Comparison of ENCODE assay signal across 19 cellular contexts in genomic region chr3:171883257-171883892, GRCh38. TPM values are rescaled to one million over a fixed set of nuclear protein-coding genes. Genes with fewer than 3 reads are reported as not detected.
"Had no signal": no experiment of that assay in that cellular context is flagged by ENCODE, and none has a peak within 500 bp of the region (broad histone marks: within the 10 kb centered on the region; RNA-seq: fewer than 3 reads in every experiment).

No MANE protein-coding gene starts in this region.

- H3K27ac ChIP-seq: ascending aorta, lower lobe of right lung, ovary, tibial artery, VCaP had no signal

- H3K27me3 ChIP-seq: ascending aorta, ovary, tibial artery had no signal

- H3K9me3 Mint-ChIP-seq: activated CD4-positive, alpha-beta memory T cell treated with anti-CD3 and anti-CD28 coated beads, Interleukin-2, amount 10 ng/mL, durations not matched to agents 7 days and 5 days; activated naive CD4-positive, alpha-beta T cell treated with anti-CD3 and anti-CD28 coated beads, Interleukin-2, amount 10 ng/mL, durations not matched to agents 7 days and 5 days; effector memory CD8-positive, alpha-beta T cell; mesothelial cell of epicardium; stimulated activated naive B cell treated with anti-CD40 and anti-IgM and Interleukin-4, amounts not matched to agents 10 μg/mL and 1 μg/mL and 100 μg/mL, for 72 hours had no signal

- H3K27ac Mint-ChIP-seq: activated CD4-positive, alpha-beta memory T cell treated with anti-CD3 and anti-CD28 coated beads, Interleukin-2, amount 10 ng/mL, durations not matched to agents 7 days and 5 days; activated naive CD4-positive, alpha-beta T cell treated with anti-CD3 and anti-CD28 coated beads, Interleukin-2, amount 10 ng/mL, durations not matched to agents 7 days and 5 days; activated T-cell treated with anti-CD3 and anti-CD28 coated beads, Interleukin-2, amount 50 U/mL, for 24 hours; effector memory CD8-positive, alpha-beta T cell; stimulated activated naive B cell treated with anti-CD40 and anti-IgM and Interleukin-4, amounts not matched to agents 10 μg/mL and 1 μg/mL and 100 μg/mL, for 72 hours had no signal

- DNase-seq: activated CD4-positive, alpha-beta memory T cell treated with anti-CD3 and anti-CD28 coated beads, Interleukin-2, amount 10 ng/mL, durations not matched to agents 7 days and 5 days; activated naive CD4-positive, alpha-beta T cell treated with anti-CD3 and anti-CD28 coated beads, Interleukin-2, amount 10 ng/mL, durations not matched to agents 7 days and 5 days; activated T-cell treated with anti-CD3 and anti-CD28 coated beads, Interleukin-2, amount 50 U/mL, for 24 hours; dermis blood vessel endothelial cell; effector memory CD8-positive, alpha-beta T cell; hippocampal formation; lower lobe of right lung; ovary; stimulated activated CD4-positive, alpha-beta T cell treated with anti-CD3 and anti-CD28 coated beads, Interleukin-2, amount 100 ng/mL, for 48 hours; stimulated activated naive B cell treated with anti-CD40 and anti-IgM and Interleukin-4, amounts not matched to agents 10 μg/mL and 1 μg/mL and 100 μg/mL, for 72 hours; T-helper 1 cell; tibial artery had no signal

- H3K4me3 ChIP-seq: ascending aorta, lower lobe of right lung, ovary, tibial artery had no signal

- H3K36me3 Mint-ChIP-seq: activated naive CD4-positive, alpha-beta T cell treated with anti-CD3 and anti-CD28 coated beads, Interleukin-2, amount 10 ng/mL, durations not matched to agents 7 days and 5 days; mesothelial cell of epicardium; stimulated activated naive B cell treated with anti-CD40 and anti-IgM and Interleukin-4, amounts not matched to agents 10 μg/mL and 1 μg/mL and 100 μg/mL, for 72 hours had no signal

- H3K36me3 ChIP-seq: ascending aorta, lower lobe of right lung, ovary, tibial artery had no signal

- H3K27me3 Mint-ChIP-seq: stimulated activated naive B cell treated with anti-CD40 and anti-IgM and Interleukin-4, amounts not matched to agents 10 μg/mL and 1 μg/mL and 100 μg/mL, for 72 hours had no signal

- ATAC-seq: effector memory CD8-positive, alpha-beta T cell; lower lobe of right lung; stimulated activated naive B cell treated with anti-CD40 and anti-IgM and Interleukin-4, amounts not matched to agents 10 μg/mL and 1 μg/mL and 100 μg/mL, for 72 hours had no signal

- H3K4me1 Mint-ChIP-seq: activated CD4-positive, alpha-beta memory T cell treated with anti-CD3 and anti-CD28 coated beads, Interleukin-2, amount 10 ng/mL, durations not matched to agents 7 days and 5 days; activated naive CD4-positive, alpha-beta T cell treated with anti-CD3 and anti-CD28 coated beads, Interleukin-2, amount 10 ng/mL, durations not matched to agents 7 days and 5 days; stimulated activated naive B cell treated with anti-CD40 and anti-IgM and Interleukin-4, amounts not matched to agents 10 μg/mL and 1 μg/mL and 100 μg/mL, for 72 hours had no signal

- H3K4me3 Mint-ChIP-seq: activated CD4-positive, alpha-beta memory T cell treated with anti-CD3 and anti-CD28 coated beads, Interleukin-2, amount 10 ng/mL, durations not matched to agents 7 days and 5 days; activated naive CD4-positive, alpha-beta T cell treated with anti-CD3 and anti-CD28 coated beads, Interleukin-2, amount 10 ng/mL, durations not matched to agents 7 days and 5 days; activated T-cell treated with anti-CD3 and anti-CD28 coated beads, Interleukin-2, amount 50 U/mL, for 24 hours; effector memory CD8-positive, alpha-beta T cell; mesothelial cell of epicardium; neural crest cell; stimulated activated naive B cell treated with anti-CD40 and anti-IgM and Interleukin-4, amounts not matched to agents 10 μg/mL and 1 μg/mL and 100 μg/mL, for 72 hours had no signal

- H3K9me3 ChIP-seq: ascending aorta, lower lobe of right lung, ovary, tibial artery had no signal

RNA-seq across cellular contexts. Expression of gene TMEM212, which starts 40.2 kb away (rescaled TPM):
- total RNA-seq: activated CD4-positive, alpha-beta memory T cell treated with anti-CD3 and anti-CD28 coated beads, Interleukin-2, amount 10 ng/mL, durations not matched to agents 7 days and 5 days; ascending aorta; chondrocyte; dermis blood vessel endothelial cell; mesothelial cell of epicardium; myocyte; neural crest cell had no signal
- polyA plus RNA-seq: esophagus, ovary had no signal
